Comparison of ENCODE assay signal across 1 cellular context in the genomic region with DNA sequence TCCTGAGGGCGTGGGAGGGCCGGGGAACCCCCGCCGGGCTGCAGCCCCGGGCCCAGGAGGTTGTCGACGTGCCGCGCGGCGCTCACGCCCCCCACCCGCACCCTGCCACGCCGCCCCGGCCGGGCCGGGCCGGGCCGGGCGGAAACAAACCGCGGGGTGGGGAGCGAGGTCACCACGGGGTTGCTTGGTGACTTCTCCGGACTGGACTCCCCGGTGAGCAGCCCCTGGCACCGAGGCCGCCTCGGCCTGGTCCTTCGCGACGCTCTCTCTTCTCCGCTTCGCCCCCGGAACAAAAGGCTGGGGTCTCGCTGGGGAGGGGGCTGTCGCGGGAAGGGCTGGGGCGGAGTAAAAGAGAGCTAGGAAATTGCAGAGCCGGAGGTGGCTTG.
TF ChIP-seq lines count a peak whose summit lies in the region.

No MANE protein-coding gene starts in this region.

TF ChIP-seq in A549, 52 proteins besides CTCF, POLR2A, EP300 and RAD21 (continued from another document):
- TF ChIP-seq, protein P1, sequence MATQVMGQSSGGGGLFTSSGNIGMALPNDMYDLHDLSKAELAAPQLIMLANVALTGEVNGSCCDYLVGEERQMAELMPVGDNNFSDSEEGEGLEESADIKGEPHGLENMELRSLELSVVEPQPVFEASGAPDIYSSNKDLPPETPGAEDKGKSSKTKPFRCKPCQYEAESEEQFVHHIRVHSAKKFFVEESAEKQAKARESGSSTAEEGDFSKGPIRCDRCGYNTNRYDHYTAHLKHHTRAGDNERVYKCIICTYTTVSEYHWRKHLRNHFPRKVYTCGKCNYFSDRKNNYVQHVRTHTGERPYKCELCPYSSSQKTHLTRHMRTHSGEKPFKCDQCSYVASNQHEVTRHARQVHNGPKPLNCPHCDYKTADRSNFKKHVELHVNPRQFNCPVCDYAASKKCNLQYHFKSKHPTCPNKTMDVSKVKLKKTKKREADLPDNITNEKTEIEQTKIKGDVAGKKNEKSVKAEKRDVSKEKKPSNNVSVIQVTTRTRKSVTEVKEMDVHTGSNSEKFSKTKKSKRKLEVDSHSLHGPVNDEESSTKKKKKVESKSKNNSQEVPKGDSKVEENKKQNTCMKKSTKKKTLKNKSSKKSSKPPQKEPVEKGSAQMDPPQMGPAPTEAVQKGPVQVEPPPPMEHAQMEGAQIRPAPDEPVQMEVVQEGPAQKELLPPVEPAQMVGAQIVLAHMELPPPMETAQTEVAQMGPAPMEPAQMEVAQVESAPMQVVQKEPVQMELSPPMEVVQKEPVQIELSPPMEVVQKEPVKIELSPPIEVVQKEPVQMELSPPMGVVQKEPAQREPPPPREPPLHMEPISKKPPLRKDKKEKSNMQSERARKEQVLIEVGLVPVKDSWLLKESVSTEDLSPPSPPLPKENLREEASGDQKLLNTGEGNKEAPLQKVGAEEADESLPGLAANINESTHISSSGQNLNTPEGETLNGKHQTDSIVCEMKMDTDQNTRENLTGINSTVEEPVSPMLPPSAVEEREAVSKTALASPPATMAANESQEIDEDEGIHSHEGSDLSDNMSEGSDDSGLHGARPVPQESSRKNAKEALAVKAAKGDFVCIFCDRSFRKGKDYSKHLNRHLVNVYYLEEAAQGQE (IDR thresholded peaks at IDR 0.05), result no peak
